In the genomic region with DNA sequence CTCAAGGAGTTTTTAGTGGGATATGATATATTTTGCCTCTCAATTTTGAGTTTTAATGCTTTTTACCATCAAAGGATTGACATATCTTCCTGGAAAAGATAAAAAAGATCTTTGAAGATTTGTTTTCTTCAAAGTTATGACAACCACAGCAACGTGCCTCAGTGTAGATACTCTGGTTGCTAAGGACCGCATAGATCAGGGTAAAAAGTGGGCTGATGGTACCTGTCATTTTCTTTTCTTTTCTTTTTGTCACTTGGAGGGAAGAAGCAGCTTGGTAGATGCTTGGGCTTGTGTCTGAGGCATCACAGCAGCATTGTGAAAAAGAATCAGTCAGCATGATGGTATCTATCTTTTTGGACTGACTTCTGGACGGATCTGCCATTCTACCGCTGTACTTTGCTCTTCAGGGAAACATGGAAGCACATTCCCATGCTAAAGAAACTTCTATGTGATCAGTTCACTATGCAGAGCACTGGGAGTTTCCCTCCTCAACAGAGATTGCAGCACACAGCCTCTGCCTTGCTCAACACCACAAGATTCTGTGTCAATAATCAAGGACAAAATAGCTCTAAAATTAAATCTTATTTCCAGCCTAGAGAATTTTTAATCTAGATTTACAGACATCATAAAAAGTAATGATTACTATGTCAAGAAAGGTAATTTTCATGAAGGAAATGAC, we compare ENCODE assay signal across 8 cellular contexts. TPM values are rescaled to one million over a fixed set of nuclear protein-coding genes. Genes with fewer than 3 reads are reported as not detected.
DNase-seq lines count a peak whose midpoint lies in the region; ATAC-seq, FAIRE-seq and TF ChIP-seq lines count a peak whose summit lies in the region.

No MANE protein-coding gene starts in this region.

- 57 to 74% methylated on average over 4 of the region's 4 CpGs for WGBS in esophagus squamous epithelium, 2 donors

- H3K27ac ChIP-seq in esophagus squamous epithelium (peak overlapping the region in 3 of 4 donors; percentile 53 to 61 (median 56)), Karpas-422 (ENCODE audit: low read length) (no peak overlapping the region)

- no peaks in the 10 kb centered on the region for H4K20me1 ChIP-seq in Karpas-422 (ENCODE audit: insufficient read depth, low read depth, low read length)

- DNase-seq in GM12891 (ENCODE audit: insufficient read length, low spot score) (no peak), OCI-M1 (lab: John Stamatoyannopoulos, UW) (peak; percentile 68), esophagus squamous epithelium (lab: John Stamatoyannopoulos, UW) (no peak), sciatic nerve (ENCODE audit: low spot score) (no peak), Karpas-422 (no peak), T-helper 2 cell (no peak)
- no peak for DNase-seq in activated CD8-positive, alpha-beta memory T cell treated with anti-CD3 and anti-CD28 coated beads for 24 hours

- no peak for TF ChIP-seq POLR2A in GM12891 (IDR thresholded peaks at IDR 0.05; ENCODE audit: low read depth, low read length)
- no peak for TF ChIP-seq POLR2A in esophagus squamous epithelium (IDR thresholded peaks at IDR 0.05)

- H3K9me3 ChIP-seq in esophagus squamous epithelium (no peaks in the 10 kb centered on the region), Karpas-422 (ENCODE audit: low read length) (no peaks in the 10 kb centered on the region)

- H3K9me2 ChIP-seq in Karpas-422 (replicated peaks; ENCODE audit: insufficient read depth, low read length): no peaks in the 10 kb centered on the region

- no peaks in the 10 kb centered on the region for H3K79me2 ChIP-seq in Karpas-422 (ENCODE audit: low read length)

- no peaks in the 10 kb centered on the region for H3K27me3 ChIP-seq in esophagus squamous epithelium
- no peaks in the 10 kb centered on the region for H3K27me3 ChIP-seq in Karpas-422 (ENCODE audit: low read length)

- H3K9ac ChIP-seq in Karpas-422 (ENCODE audit: low read length): no peak overlapping the region

- peak; percentile 89 for ATAC-seq in sciatic nerve
- ATAC-seq in HG03280 (IDR thresholded peaks at IDR 0.05; ENCODE audit: unreplicated experiment): no peak

- H3K4me3 ChIP-seq in esophagus squamous epithelium (no peak overlapping the region), Karpas-422 (ENCODE audit: low read length) (no peak overlapping the region)

- no peak overlapping the region for H2AFZ ChIP-seq in Karpas-422 (ENCODE audit: low read length)

- H3K4me1 ChIP-seq in esophagus squamous epithelium (peaks cover 8 to 32% (median 25%) of the 10 kb centered on the region in 3 donors), Karpas-422 (ENCODE audit: low read length) (peaks cover 4% of the 10 kb centered on the region)

- no peak overlapping the region for H3K4me2 ChIP-seq in Karpas-422 (ENCODE audit: low read depth, low read length, poor library complexity, severe bottlenecking)

- intact Hi-C loops in esophagus squamous epithelium (cut with DNase I) (no loop called here), sciatic nerve (cut with DNase I) (no loop called here)

- H3K36me3 ChIP-seq in esophagus squamous epithelium (no peaks in the 10 kb centered on the region), Karpas-422 (ENCODE audit: insufficient read depth, low read length) (no peaks in the 10 kb centered on the region)

- FAIRE-seq in GM12891 (lab: Jason Lieb, UNC): peak; percentile 78

- no peak for TF ChIP-seq CTCF in esophagus squamous epithelium (IDR thresholded peaks at IDR 0.05)

TF ChIP-seq in GM12891, 5 proteins besides CTCF, POLR2A, EP300 and RAD21:
- TF ChIP-seq PAX5 (IDR thresholded peaks at IDR 0.05; ENCODE audit: insufficient read depth, low read length, severe bottlenecking): no peak
- no peak for TF ChIP-seq POLR2AphosphoS5 (IDR thresholded peaks at IDR 0.05; ENCODE audit: low read depth, low read length)
- TF ChIP-seq SPI1 (IDR thresholded peaks at IDR 0.05; ENCODE audit: low read depth, low read length): no peak
- TF ChIP-seq POU2F2 (IDR thresholded peaks at IDR 0.05; ENCODE audit: low read depth, low read length): no peak

RNA-seq across cellular contexts. Expression of a gene that starts 54.8 kb away (rescaled TPM):
- polyA plus RNA-seq in GM12891 (2012; ENCODE audit: low read depth, missing spikeins): 5.9 TPM
- total RNA-seq in esophagus squamous epithelium (100 to 1,000 TPM in 3 of 4 donors, 10 to 100 TPM in 1; 93.8 to 170 (median 154) TPM), sciatic nerve (215 TPM)
- total RNA-seq in Karpas-422 (2014; rRNA removed; shearing (Covaris generic); ENCODE audit: low replicate concordance): 2.4 and 5.2 TPM in 2 replicates

Comparison
In these comparisons a context has a peak if more than half of its experiments do, and no peak if none do; other contexts are left out.
1. RNA of a gene that starts 54.8 kb away (total RNA-seq): 215 TPM in sciatic nerve (single experiment) and 93.8 to 170 TPM in esophagus squamous epithelium; 2.4 to 5.2 TPM in Karpas-422; every median in the first group is over 10 times any median in the second.